In genomic region chr22:43057641-43058040, GRCh38 we compare ENCODE assay signal across 28 cellular contexts. TPM values are rescaled to one million over a fixed set of nuclear protein-coding genes. Genes with fewer than 3 reads are reported as not detected.
"Had no signal": no experiment of that assay in that cellular context is flagged by ENCODE, and none has a peak within 500 bp of the region (broad histone marks: within the 10 kb centered on the region; RNA-seq: fewer than 3 reads in every experiment).

No MANE protein-coding gene starts in this region.

- H3K9me3 ChIP-seq: stomach, suprapubic skin, testis, thoracic aorta, thyroid gland, tibial artery, tibial nerve, transverse colon, upper lobe of left lung, upper lobe of right lung, uterus, vagina had no signal

- H3K27me3 ChIP-seq: stomach, suprapubic skin, testis, thyroid gland, tibial artery, tibial nerve, transverse colon, upper lobe of left lung, upper lobe of right lung, uterus, vagina had no signal

- H3K36me3 ChIP-seq: thoracic aorta, thyroid gland, transverse colon, uterus had no signal

- FAIRE-seq: urothelium cell line had no signal

- DNase-seq: stimulated activated CD4-positive, alpha-beta T cell treated with anti-CD3 and anti-CD28 coated beads, Interleukin-2, amount 100 ng/mL, for 48 hours; stimulated activated CD4-positive, alpha-beta T cell treated with anti-CD3 and anti-CD28 coated beads, Interleukin-4, amount 100 ng/mL, for 1 hour; stimulated activated CD4-positive, alpha-beta T cell treated with anti-CD3 and anti-CD28 coated beads, Interleukin-4, amount 100 ng/mL, for 24 hours; stimulated activated CD4-positive, alpha-beta T cell treated with anti-CD3 and anti-CD28 coated beads, Interleukin-4, amount 100 ng/mL, for 4 hours; stimulated activated CD8-positive, alpha-beta memory T cell treated with anti-CD3 and anti-CD28 coated beads, Interleukin-4, amount 100 ng/mL, for 48 hours; stimulated activated naive B cell treated with anti-CD40 and anti-IgM and Interleukin-4, amounts not matched to agents 10 μg/mL and 1 μg/mL and 100 μg/mL, for 72 hours; stimulated activated naive CD4-positive, alpha-beta T cell; stimulated activated naive CD4-positive, alpha-beta T cell treated with Interleukin-2 at 50 U/mL for 16 hours; stimulated activated naive CD8-positive, alpha-beta T cell treated with anti-CD3 and anti-CD28 coated beads, Interleukin-15, amount 100 ng/mL, for 72 hours; stimulated activated naive CD8-positive, alpha-beta T cell treated with anti-CD3 and anti-CD28 coated beads, Interleukin-15, Interleukin-2, amounts not matched to agents 100 U/mL and 50 U/mL, for 24 hours; stomach; substantia nigra; testis; thyroid gland; tibial artery; transverse colon; trophoblast cell; upper lobe of right lung; uterus had no signal

- H3K4me1 ChIP-seq: stomach, suprapubic skin, testis, thyroid gland, tibial artery, tibial nerve, transverse colon, upper lobe of left lung, upper lobe of right lung, uterus, vagina had no signal

- H3K27ac ChIP-seq: stomach, suprapubic skin, testis, thoracic aorta, thyroid gland, tibial artery, tibial nerve, transverse colon, upper lobe of left lung, upper lobe of right lung, uterus, vagina had no signal

- H3K4me3 ChIP-seq: stomach, suprapubic skin, testis, thoracic aorta, thyroid gland, tibial artery, tibial nerve, transverse colon, upper lobe of left lung, upper lobe of right lung, uterus, vagina had no signal

- ATAC-seq: stimulated activated effector memory CD8-positive, alpha-beta T cell treated with anti-CD3 and anti-CD28 coated beads, Interleukin-12 subunit alpha, Interleukin-12 subunit beta, amount 100 ng/mL, for 72 hours; stimulated activated memory B cell treated with anti-CD40 and anti-IgM and Interleukin-4, amounts not matched to agents 10 μg/mL and 1 μg/mL and 100 μg/mL, for 72 hours; stimulated activated naive B cell treated with anti-CD40 and anti-IgM and Interleukin-4, amounts not matched to agents 10 μg/mL and 1 μg/mL and 100 μg/mL, for 72 hours; stimulated activated naive CD8-positive, alpha-beta T cell treated with anti-CD3 and anti-CD28 coated beads, Interleukin-15, amount 100 ng/mL, for 72 hours; stimulated activated naive CD8-positive, alpha-beta T cell treated with anti-CD3 and anti-CD28 coated beads, Interleukin-15, Interleukin-2, amounts not matched to agents 100 U/mL and 50 U/mL, for 24 hours; upper lobe of right lung had no signal

RNA-seq across cellular contexts. Expression of gene BIK, which starts 52.9 kb away (rescaled TPM):
- total RNA-seq: temporal lobe, thoracic aorta, tibial nerve, vagina had no signal
